ENCODE assay signal across 35 cellular contexts in genomic region chr2:77652499-77652898, GRCh38.
"Had no signal": no experiment of that assay in that cellular context is flagged by ENCODE, and none has a peak within 500 bp of the region (broad histone marks: within the 10 kb centered on the region; RNA-seq: fewer than 3 reads in every experiment).

No MANE protein-coding gene starts in this region.

- H3K27me3 ChIP-seq: MG63 had no signal

- H3K9me3 ChIP-seq: MG63 had no signal

- H3K36me3 ChIP-seq: MG63 had no signal

- H3K4me3 ChIP-seq: MG63 had no signal

- DNase-seq: Karpas-422, Kasumi-1, MG63, MM.1S, MV-4-11, NCI-H1048, NCI-H1092, NCI-H1092 treated with DMSO at 0.1 percent for 48 hours, NCI-H1105, NCI-H1105 treated with DMSO at 0.1 percent for 48 hours, NCI-H1417, NCI-H1417 treated with DMSO at 0.1 percent for 48 hours, NCI-H1436, NCI-H1436 treated with DMSO at 0.1 percent for 48 hours, NCI-H146, NCI-H1694, NCI-H1694 treated with DMSO at 0.1 percent for 48 hours, NCI-H187, NCI-H187 treated with DMSO at 0.1 percent for 48 hours, NCI-H1930, NCI-H2029, NCI-H2029 treated with DMSO at 0.1 percent for 48 hours, NCI-H2081, NCI-H2081 treated with DMSO at 0.1 percent for 48 hours, NCI-H2107, NCI-H2171, NCI-H2171 treated with DMSO at 0.1 percent for 48 hours, NCI-H2227 treated with DMSO at 0.1 percent for 48 hours, NCI-H226, NCI-H345, NCI-H446, NCI-H446 treated with DMSO at 0.1 percent for 48 hours, NCI-H510A, NCI-H510A treated with DMSO at 0.1 percent for 48 hours, NCI-H524 had no signal
